Comparison of ENCODE assay signal across 8 cellular contexts in genomic region chr11:76209956-76210885, GRCh38. TPM values are rescaled to one million over a fixed set of nuclear protein-coding genes. Genes with fewer than 3 reads are reported as not detected.
A peak's percentile ranks its signal among the peaks of the same experiment; 100 is the strongest.
DNase-seq lines count a peak whose midpoint lies in the region; ATAC-seq, FAIRE-seq and TF ChIP-seq lines count a peak whose summit lies in the region.

No MANE protein-coding gene starts in this region.

- no peak overlapping the region for H3K27ac Mint-ChIP-seq in activated T-cell treated with anti-CD3 and anti-CD28 coated beads, Interleukin-2, amount 50 U/mL, for 72 hours

- H3K27me3 Mint-ChIP-seq in activated T-cell treated with anti-CD3 and anti-CD28 coated beads, Interleukin-2, amount 50 U/mL, for 72 hours (ENCODE audit: low read depth) = peaks cover 51% of the 10 kb centered on the region

- H3K27ac ChIP-seq in pancreas = peak overlapping the region in 2 of 4 donors; percentile 85 to 89

- peak overlapping the region; percentile 45 to 78 (median 64) for H3K4me3 ChIP-seq in pancreas

- ATAC-seq in activated T-cell treated with anti-CD3 and anti-CD28 coated beads, Interleukin-2, amount 50 U/mL, for 72 hours (replicated peaks in 1 of 2) = peak in 1 of 2 donors; percentile 10
- peak in 3 of 4 donors; percentile 16 to 34 (median 31) for ATAC-seq in pancreas
- no peak for ATAC-seq in HG03520 (IDR thresholded peaks at IDR 0.05; ENCODE audit: unreplicated experiment)

- peak; percentile 23 for DNase-seq in NCI-H2029 (lab: John Stamatoyannopoulos, UW)
- no peak for DNase-seq in NCI-H2029 treated with DMSO at 0.1 percent for 48 hours (lab: John Stamatoyannopoulos, UW)
- peak; percentile 8 to 80 (median 78) for DNase-seq in NCI-H1417 (lab: John Stamatoyannopoulos, UW)
- peak; percentile 32 to 34 for DNase-seq in activated T-cell treated with anti-CD3 and anti-CD28 coated beads, Interleukin-2, amount 50 U/mL, for 72 hours
- peak; percentile 58 for DNase-seq in glomerular visceral epithelial cell (ENCODE audit: extremely low spot score)
- peak; percentile 54 to 88 (median 67) for DNase-seq in pancreas
- DNase-seq in GM19240 (ENCODE audit: insufficient read length, low spot score) = no peak

- no peaks in the 10 kb centered on the region for H3K36me3 ChIP-seq in pancreas

- no peaks in the 10 kb centered on the region for H3K4me1 ChIP-seq in pancreas

- FAIRE-seq in pancreas (lab: Jason Lieb, UNC) = no peak

- peaks cover 22% of the 10 kb centered on the region for H3K4me1 Mint-ChIP-seq in activated T-cell treated with anti-CD3 and anti-CD28 coated beads, Interleukin-2, amount 50 U/mL, for 72 hours (ENCODE audit: low read depth)

- no peak for TF ChIP-seq CTCF in pancreas (IDR thresholded peaks at IDR 0.05)

- intact Hi-C loops in pancreas (cut with DNase I) = loop anchor here in 1 of 3 donors (10.0 kb wide), 2 partner anchors 105 to 305 kb away; no protein-coding TSS in a partner anchor

- 0 to 1% methylated on average over 74 to 107 of the region's 107 CpGs for WGBS in pancreas, 2 donors

- no peaks in the 10 kb centered on the region for H3K36me3 Mint-ChIP-seq in activated T-cell treated with anti-CD3 and anti-CD28 coated beads, Interleukin-2, amount 50 U/mL, for 72 hours (ENCODE audit: insufficient read depth in 2 of 2)

- H3K9me3 Mint-ChIP-seq in activated T-cell treated with anti-CD3 and anti-CD28 coated beads, Interleukin-2, amount 50 U/mL, for 72 hours = no peaks in the 10 kb centered on the region

- H3K9me3 ChIP-seq in pancreas = no peaks in the 10 kb centered on the region

- no peaks in the 10 kb centered on the region for H3K27me3 ChIP-seq in pancreas

- H3K4me3 Mint-ChIP-seq in activated T-cell treated with anti-CD3 and anti-CD28 coated beads, Interleukin-2, amount 50 U/mL, for 72 hours = peak overlapping the region; percentile 65 to 86

RNA-seq across cellular contexts. Expression of gene WNT11, which starts 3.9 kb away (rescaled TPM):
- under 1 TPM; 0.12 to 0.16 TPM for total RNA-seq in activated T-cell treated with anti-CD3 and anti-CD28 coated beads, Interleukin-2, amount 50 U/mL, for 72 hours
- total RNA-seq in pancreas = 1 to 10 TPM; 2.6 to 9.3 (median 6.2) TPM
- 10 to 100 TPM in 1 of 2 donors, 1 to 10 TPM in 1; 5.4 to 30.5 TPM for polyA plus RNA-seq in pancreas

Comparison
In these comparisons a context has a peak if more than half of its experiments do, and no peak if none do; other contexts are left out.
1. DNase-seq: peak in NCI-H2029 (single experiment), NCI-H1417 (3 of 3), activated T-cell treated with anti-CD3 and anti-CD28 coated beads, Interleukin-2, amount 50 U/mL, for 72 hours (2 of 2), glomerular visceral epithelial cell (single experiment) and pancreas (6 of 6); none in NCI-H2029 treated with DMSO at 0.1 percent for 48 hours (single experiment) and GM19240 (single experiment).